Comparison of ENCODE assay signal across 7 cellular contexts in the genomic region with DNA sequence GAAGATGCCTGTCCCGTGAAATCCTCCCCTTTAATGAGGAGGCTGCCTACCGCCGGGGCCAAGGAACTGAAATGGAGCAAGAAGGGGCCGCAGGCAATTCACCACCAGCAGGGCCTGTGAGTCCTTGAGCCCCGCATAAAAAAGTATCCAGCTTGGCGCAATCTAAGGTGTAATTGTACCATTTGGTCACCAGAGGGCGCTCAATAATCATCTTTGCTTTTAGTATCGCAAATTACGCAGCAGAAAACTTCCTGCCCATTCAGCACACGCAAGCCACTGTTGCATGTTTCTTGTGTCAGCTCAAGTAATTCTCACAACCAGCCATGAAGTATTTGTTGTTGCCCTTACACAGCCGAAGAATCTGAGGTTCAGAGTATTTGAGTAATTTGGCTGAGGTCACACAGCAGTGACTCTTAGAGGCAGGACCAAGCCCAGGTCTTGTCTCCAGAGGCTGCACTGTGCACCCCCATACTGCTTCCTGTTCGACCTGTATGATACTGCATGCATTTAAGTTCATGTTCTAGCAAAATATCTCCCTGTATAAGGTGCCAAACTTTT. TPM values are rescaled to one million over a fixed set of nuclear protein-coding genes. Genes with fewer than 3 reads are reported as not detected.
DNase-seq lines count a peak whose midpoint lies in the region; ATAC-seq and TF ChIP-seq lines count a peak whose summit lies in the region.

No MANE protein-coding gene starts in this region.

- H3K4me3 Mint-ChIP-seq in activated T-cell treated with anti-CD3 and anti-CD28 coated beads, Interleukin-2, amount 50 U/mL, for 24 hours = no peak overlapping the region
- H3K4me3 Mint-ChIP-seq in natural killer cell treated with Interleukin-12 subunit alpha and Interleukin-12 subunit beta and Interleukin-15 and Interleukin-18, amount 100 ng/mL, for 72 hours = peak overlapping the region; percentile 57

- no peaks in the 10 kb centered on the region for H3K27me3 ChIP-seq in PC-3 (ENCODE audit: low read length)
- H3K27me3 ChIP-seq in transverse colon = peaks cover 4% of the 10 kb centered on the region

- H3K4me1 ChIP-seq in PC-3 (ENCODE audit: insufficient read depth, low read length) (peaks cover 22% of the 10 kb centered on the region), transverse colon (peaks cover 6 to 26% (median 16%) of the 10 kb centered on the region in 4 donors)

- peak; percentile 55 for ATAC-seq in PC-3
- peak; percentile 63 to 73 for ATAC-seq in natural killer cell treated with Interleukin-12 subunit alpha and Interleukin-12 subunit beta and Interleukin-15 and Interleukin-18, amount 100 ng/mL, for 72 hours

- BruUV-seq in PC-3 (replicated peaks; lab: Mats Ljungman, UMichigan) = no TSS peak

- peaks cover 42% of the 10 kb centered on the region for H3K4me1 Mint-ChIP-seq in activated T-cell treated with anti-CD3 and anti-CD28 coated beads, Interleukin-2, amount 50 U/mL, for 24 hours (ENCODE audit: low read depth)
- H3K4me1 Mint-ChIP-seq in natural killer cell treated with Interleukin-12 subunit alpha and Interleukin-12 subunit beta and Interleukin-15 and Interleukin-18, amount 100 ng/mL, for 72 hours (ENCODE audit: low read depth in 2 of 2) = peaks cover 35 to 44% of the 10 kb centered on the region in 2 donors

- intact Hi-C loops in PC-3 (cut with micrococcal nuclease) = loop anchor here (1.0 to 10.0 kb wide), 3 partner anchors 24 to 187 kb away; no protein-coding TSS in a partner anchor
- intact Hi-C loops in transverse colon (cut with DNase I; ENCODE audit: low total_unique reads) = no loop called here

- POLR2A ChIA-PET in PC-3 (lab: Charles Lee; ENCODE audit: unreplicated experiment) = no interaction called here

- H3K27ac ChIP-seq in PC-3 (ENCODE audit: low read length) (peak overlapping the region; percentile 21), transverse colon (peak overlapping the region in 3 of 4 donors; percentile 68 to 69 (median 68))

- H3K9ac ChIP-seq in PC-3 (ENCODE audit: low read length) = peak overlapping the region; percentile 22; the same call in 1 of the 2 replicates

- TF ChIP-seq EP300 in transverse colon (IDR thresholded peaks at IDR 0.05; ENCODE audit: low read depth) = no peak

- no peak for TF ChIP-seq POLR2A in transverse colon (IDR thresholded peaks at IDR 0.05)

- H3K36me3 ChIP-seq in PC-3 (ENCODE audit: low read depth, low read length) (no peaks in the 10 kb centered on the region), transverse colon (no peaks in the 10 kb centered on the region)

- H3K79me2 ChIP-seq in PC-3 (ENCODE audit: low read length) = no peaks in the 10 kb centered on the region

- no peaks in the 10 kb centered on the region for H3K9me3 ChIP-seq in PC-3 (ENCODE audit: low read length)
- no peaks in the 10 kb centered on the region for H3K9me3 ChIP-seq in transverse colon

- in situ Hi-C loops in GM13976 (cut with MboI; ENCODE audit: low sequenced_read_pairs, unreplicated experiment) (no loop called here), transverse colon (cut with MboI; ENCODE audit: low pct_ligation_motif_present in 1 of 4, low pct_unique_long_range_greater_than_20kb in 1 of 4, low sequenced_read_pairs in 3 of 4) (loop anchor here in 1 of 4 donors (10.0 to 25.0 kb wide), 2 partner anchors 387 to 605 kb away; a partner anchor contains a TSS)

- 2% methylated on average over 12 of the region's 12 CpGs; no CpG with 5 or more reads in 1 of the 2 donors for WGBS in transverse colon (ENCODE audit: low coverage in 1 of 2), 2 donors

- peak overlapping the region; percentile 70 for H3K4me2 ChIP-seq in PC-3 (ENCODE audit: low read length)

- no peaks in the 10 kb centered on the region for H3K27me3 Mint-ChIP-seq in activated T-cell treated with anti-CD3 and anti-CD28 coated beads, Interleukin-2, amount 50 U/mL, for 24 hours
- H3K27me3 Mint-ChIP-seq in natural killer cell treated with Interleukin-12 subunit alpha and Interleukin-12 subunit beta and Interleukin-15 and Interleukin-18, amount 100 ng/mL, for 72 hours = peaks cover 6 to 7% of the 10 kb centered on the region in 2 donors

- peak overlapping the region; percentile 88 for H3K27ac Mint-ChIP-seq in activated T-cell treated with anti-CD3 and anti-CD28 coated beads, Interleukin-2, amount 50 U/mL, for 24 hours
- H3K27ac Mint-ChIP-seq in natural killer cell treated with Interleukin-12 subunit alpha and Interleukin-12 subunit beta and Interleukin-15 and Interleukin-18, amount 100 ng/mL, for 72 hours = peak overlapping the region; percentile 42 to 77

- H3K9me2 ChIP-seq in PC-3 (replicated peaks; ENCODE audit: low read length) = no peaks in the 10 kb centered on the region

- TF ChIP-seq CTCF in GM13976 (IDR thresholded peaks at IDR 0.05; ENCODE audit: borderline replicate concordance, control extremely low read depth, extremely low read depth, insufficient read depth, missing control alignments) (peak; percentile 63), LNCAP (IDR thresholded peaks at IDR 0.05) (peak; percentile 76), PC-3 (conservative IDR thresholded peaks at IDR 0.05; ENCODE audit: low read depth, low read length) (peak; percentile 88), transverse colon (IDR thresholded peaks at IDR 0.05) (peak; percentile 87 to 95 (median 89))

- no peaks in the 10 kb centered on the region for H4K20me1 ChIP-seq in PC-3 (ENCODE audit: low read length)

- H3K36me3 Mint-ChIP-seq in activated T-cell treated with anti-CD3 and anti-CD28 coated beads, Interleukin-2, amount 50 U/mL, for 24 hours (ENCODE audit: low read depth) = no peaks in the 10 kb centered on the region
- no peaks in the 10 kb centered on the region for H3K36me3 Mint-ChIP-seq in natural killer cell treated with Interleukin-12 subunit alpha and Interleukin-12 subunit beta and Interleukin-15 and Interleukin-18, amount 100 ng/mL, for 72 hours

- H3K4me3 ChIP-seq in PC-3 (ENCODE audit: low read length) (0 out of 2 replicates have a peak overlapping the region, but pooled peaks have one; percentile 25), transverse colon (no peak overlapping the region)

- DNase-seq in GM13976 (ENCODE audit: low spot score) = peak; percentile 82
- peak; percentile 89 for DNase-seq in PC-3
- peak; percentile 75 for DNase-seq in activated T-cell treated with anti-CD3 and anti-CD28 coated beads, Interleukin-2, amount 50 U/mL, for 24 hours
- DNase-seq in fibroblast of gingiva (ENCODE audit: low read depth) = peak; percentile 79
- DNase-seq in natural killer cell treated with Interleukin-12 subunit alpha and Interleukin-12 subunit beta and Interleukin-15 and Interleukin-18, amount 100 ng/mL, for 72 hours (ENCODE audit: low spot score) = no peak
- DNase-seq in transverse colon = peak; percentile 58

- peak overlapping the region; percentile 80 for H2AFZ ChIP-seq in PC-3 (ENCODE audit: low read length)

- H3F3A ChIP-seq in PC-3 (ENCODE audit: low read length, unreplicated experiment) = no peaks in the 10 kb centered on the region

- H3K9me3 Mint-ChIP-seq in activated T-cell treated with anti-CD3 and anti-CD28 coated beads, Interleukin-2, amount 50 U/mL, for 24 hours = no peaks in the 10 kb centered on the region
- H3K9me3 Mint-ChIP-seq in natural killer cell treated with Interleukin-12 subunit alpha and Interleukin-12 subunit beta and Interleukin-15 and Interleukin-18, amount 100 ng/mL, for 72 hours = no peaks in the 10 kb centered on the region

- CTCF ChIA-PET in PC-3 (lab: Charles Lee) = interaction anchor here (0.8 to 1.2 kb wide), 8 partner anchors 23 to 246 kb away, joined by 3 to 13 read pairs (median 4); no protein-coding TSS in a partner anchor

RNA-seq across cellular contexts. Expression of a gene that starts 54.1 kb away (rescaled TPM):
- total RNA-seq in PC-3 (2014; rRNA removed) (92.9 and 96.1 TPM in 2 replicates), transverse colon (100 to 1,000 TPM in 2 of 4 donors, 10 to 100 TPM in 2; 66.2 to 211 (median 116) TPM)
- total RNA-seq in natural killer cell treated with Interleukin-12 subunit alpha and Interleukin-12 subunit beta and Interleukin-15 and Interleukin-18, amount 100 ng/mL, for 72 hours = 100 to 1,000 TPM; 149 to 210 TPM
